ENCODE assay signal across 8 cellular contexts in the genomic region with DNA sequence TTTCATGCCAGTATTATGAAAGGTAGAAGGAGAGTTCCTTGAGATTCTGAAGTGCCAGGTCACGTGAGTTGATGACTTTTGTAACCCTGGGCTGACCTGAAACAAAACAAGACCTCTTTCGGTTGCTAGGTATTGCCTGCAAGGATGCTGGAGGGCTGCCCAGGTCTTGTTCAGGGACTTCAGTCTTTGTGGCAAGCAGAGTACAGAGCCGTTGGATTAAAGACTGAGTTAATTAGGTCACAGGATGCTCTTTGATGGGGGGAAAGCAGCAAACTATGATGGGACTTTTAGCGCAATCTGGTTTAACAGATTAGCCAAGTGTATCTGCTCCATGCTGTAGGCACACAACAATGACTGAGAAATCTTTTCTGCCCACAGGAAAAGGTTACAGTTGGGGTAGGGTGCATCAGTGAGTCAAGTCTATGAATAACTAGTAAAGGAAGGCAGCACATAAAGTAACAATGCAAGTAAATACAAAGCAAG. TPM values are rescaled to one million over a fixed set of nuclear protein-coding genes. Genes with fewer than 3 reads are reported as not detected.
DNase-seq lines count a peak whose midpoint lies in the region; ATAC-seq, FAIRE-seq and TF ChIP-seq lines count a peak whose summit lies in the region.

No MANE protein-coding gene starts in this region.

- WGBS in adrenal gland, 4 donors = 32 to 49% (median 38%) methylated on average over 4 of the region's 4 CpGs

- no peak overlapping the region for H3K4me3 ChIP-seq in adrenal gland
- H3K4me3 ChIP-seq in retinal pigment epithelial cell (ENCODE audit: low read length) = no peak overlapping the region
- H3K4me3 ChIP-seq in Caco-2 (ENCODE audit: low read depth, low read length) = no peak overlapping the region

- no peak overlapping the region for H3K27ac Mint-ChIP-seq in Caco-2 (ENCODE audit: unreplicated experiment)

- H3K36me3 Mint-ChIP-seq in Caco-2 (ENCODE audit: insufficient read depth, unreplicated experiment) = peaks cover 5% of the 10 kb centered on the region

- peaks cover 15% of the 10 kb centered on the region for H3K4me1 Mint-ChIP-seq in Caco-2 (ENCODE audit: low read depth, unreplicated experiment)

- H3K36me3 ChIP-seq in adrenal gland (replicated peaks in 1 of 2) (no peaks in the 10 kb centered on the region), Caco-2 (ENCODE audit: control insufficient read depth, insufficient read depth, low read length) (no peaks in the 10 kb centered on the region)

- TF ChIP-seq CTCF in adrenal gland (IDR thresholded peaks at IDR 0.05) (no peak), retinal pigment epithelial cell (conservative IDR thresholded peaks at IDR 0.05; ENCODE audit: low read depth, low read length) (no peak), Caco-2 (IDR thresholded peaks at IDR 0.05; ENCODE audit: insufficient read depth in 1 of 2, low read depth in 1 of 2, low read length in 1 of 2, severe bottlenecking in 1 of 2, unreplicated experiment in 1 of 2) (no peak)

- CTCF ChIA-PET in Caco-2 (lab: Charles Lee) = no interaction called here

- intact Hi-C loops in adrenal gland (cut with DNase I) = loop anchor here in 1 of 2 donors (10.0 kb wide), 1 partner anchor 53 kb away; no protein-coding TSS in a partner anchor
- intact Hi-C loops in Caco-2 (cut with micrococcal nuclease; ENCODE audit: unreplicated experiment) = no loop called here

- TF ChIP-seq POLR2A in adrenal gland (IDR thresholded peaks at IDR 0.05) = no peak

- DNase-seq in RCC 7860 (ENCODE audit: low spot score) (peak; percentile 53), adrenal gland (peak; percentile 60 to 86 (median 75)), retinal pigment epithelial cell (ENCODE audit: low read depth) (peak; percentile 98), SHP77 (lab: John Stamatoyannopoulos, UW) (no peak), NCI-H1436 treated with DMSO at 0.1 percent for 48 hours (lab: John Stamatoyannopoulos, UW) (no peak), Caco-2 (no peak)

- ATAC-seq in GM21619 (IDR thresholded peaks at IDR 0.05; ENCODE audit: unreplicated experiment) = peak; percentile 19
- no peak for ATAC-seq in GM18858 (IDR thresholded peaks at IDR 0.05; ENCODE audit: unreplicated experiment)

- H3K27ac ChIP-seq in adrenal gland = peak overlapping the region in 3 of 5 donors; percentile 44 to 97 (median 92)

- H3K4me1 ChIP-seq in adrenal gland (replicated peaks in 1 of 2) (peaks cover 14 to 18% of the 10 kb centered on the region in 2 donors), Caco-2 (peaks cover 16% of the 10 kb centered on the region)

- no peaks in the 10 kb centered on the region for H3K27me3 ChIP-seq in adrenal gland
- H3K27me3 ChIP-seq in Caco-2 (replicated peaks; ENCODE audit: control insufficient read depth, insufficient read depth, low read length) = no peaks in the 10 kb centered on the region

- no peaks in the 10 kb centered on the region for H3K9me3 Mint-ChIP-seq in Caco-2 (ENCODE audit: unreplicated experiment)

- H3K4me3 Mint-ChIP-seq in Caco-2 (ENCODE audit: unreplicated experiment) = no peak overlapping the region

- POLR2A ChIA-PET in Caco-2 (lab: Charles Lee) = interaction anchor here (0.6 kb wide), 1 partner anchor 43 kb away, joined by 8 read pairs; no protein-coding TSS in a partner anchor

- peak; percentile 18 for FAIRE-seq in RCC 7860 (lab: Jason Lieb, UNC)

- BruUV-seq in Caco-2 (replicated peaks; lab: Mats Ljungman, UMichigan) = no TSS peak

- H3K9me3 ChIP-seq in adrenal gland (replicated peaks in 1 of 3) = no peaks in the 10 kb centered on the region
- H3K9me3 ChIP-seq in Caco-2 = no peaks in the 10 kb centered on the region

- H3K27me3 Mint-ChIP-seq in Caco-2 (ENCODE audit: insufficient read depth, unreplicated experiment) = no peaks in the 10 kb centered on the region

RNA-seq across cellular contexts. Expression of a gene that starts 12.8 kb away (rescaled TPM):
- 100 to 1,000 TPM; 103 to 632 (median 161) TPM for total RNA-seq in adrenal gland
- polyA plus RNA-seq in adrenal gland = 1,000 to 10,000 TPM in 1 of 3 donors, 10 to 100 TPM in 2; 31.4 to 1,320 (median 33.3) TPM
- total RNA-seq in Caco-2 (2022) = 70.4 and 75.6 TPM in 2 replicates

Comparison
In these comparisons a context has a peak if more than half of its experiments do, and no peak if none do; other contexts are left out.
1. DNase-seq: peak in RCC 7860 (single experiment), adrenal gland (7 of 7) and retinal pigment epithelial cell (single experiment); none in SHP77 (0 of 2), NCI-H1436 treated with DMSO at 0.1 percent for 48 hours (single experiment) and Caco-2 (0 of 2).